Comparison of ENCODE assay signal across 8 cellular contexts in the genomic region with DNA sequence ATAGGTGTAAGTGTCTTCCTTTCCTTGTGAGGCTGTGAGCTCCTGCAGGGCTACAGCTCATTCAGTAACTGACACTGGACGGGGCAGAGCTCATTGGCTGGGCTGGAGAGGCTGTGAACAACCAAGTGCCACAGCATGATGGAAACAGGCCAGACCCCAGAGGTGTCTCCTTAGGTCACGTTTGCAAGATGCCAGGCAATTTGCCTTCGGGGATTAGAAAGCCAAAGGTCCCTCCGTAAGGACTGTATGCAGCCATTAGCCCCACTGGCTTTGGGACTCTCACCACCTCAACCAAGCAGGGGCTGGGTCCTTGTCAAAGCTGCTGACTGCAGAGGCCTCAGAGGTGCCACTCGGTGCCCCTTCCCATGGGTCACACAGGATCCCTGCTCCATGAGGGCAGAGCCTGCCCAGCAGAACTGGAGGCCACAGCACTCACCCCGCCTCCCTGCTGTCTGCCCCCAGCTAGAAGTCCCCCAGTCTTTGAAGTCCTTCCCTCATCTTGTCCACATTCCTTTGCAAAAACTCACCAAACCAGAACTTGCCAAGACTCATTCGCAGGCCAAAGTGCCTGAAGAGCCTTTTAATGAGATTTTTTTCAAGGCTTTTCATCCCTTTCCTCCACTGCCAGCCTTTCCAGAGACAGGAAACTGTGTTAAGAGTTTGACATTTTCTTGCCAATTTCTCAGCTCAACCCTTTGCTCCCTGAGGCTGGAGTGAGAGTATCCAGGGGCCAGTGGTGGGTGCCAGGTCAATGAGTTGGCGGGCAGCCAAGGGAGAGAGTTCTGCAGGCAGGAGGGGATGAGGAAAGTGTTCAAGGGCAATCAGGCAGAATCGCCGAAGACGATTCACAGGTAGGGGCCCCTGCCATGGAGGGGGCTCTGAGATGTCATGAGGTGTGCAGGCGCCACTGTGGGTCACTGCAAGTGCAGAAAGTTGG. TPM values are rescaled to one million over a fixed set of nuclear protein-coding genes. Genes with fewer than 3 reads are reported as not detected.
DNase-seq lines count a peak whose midpoint lies in the region; ATAC-seq, FAIRE-seq and TF ChIP-seq lines count a peak whose summit lies in the region.

No MANE protein-coding gene starts in this region.

- peak overlapping the region; percentile 32 for H3K27ac Mint-ChIP-seq in MCF 10A (ENCODE audit: low read depth, unreplicated experiment)

- peak overlapping the region; percentile 88 for H3K27ac ChIP-seq in HCT116 (ENCODE audit: low read depth, low read length)
- H3K27ac ChIP-seq in keratinocyte (ENCODE audit: control insufficient read depth, insufficient read depth, low read length), result peak overlapping the region; percentile 63
- peak overlapping the region; percentile 5 for H3K27ac ChIP-seq in substantia nigra (ENCODE audit: low read depth, low read length, poor library complexity, severe bottlenecking)
- peak overlapping the region in 1 of 2 donors; percentile 53 for H3K27ac ChIP-seq in coronary artery

- no peaks in the 10 kb centered on the region; the same call in 1 of the 2 replicates for H4K20me1 ChIP-seq in HCT116 (ENCODE audit: insufficient read depth)
- H4K20me1 ChIP-seq in keratinocyte (ENCODE audit: control insufficient read depth, extremely low read depth, insufficient read depth, low read length), result no peaks in the 10 kb centered on the region

- H3K9ac ChIP-seq in HCT116 (ENCODE audit: low read length) (peak overlapping the region; percentile 25; the same call in 1 of the 2 replicates), keratinocyte (ENCODE audit: control insufficient read depth, extremely low read depth, insufficient read depth, low read length) (peak overlapping the region; percentile 11)

- peak; percentile 80 for ATAC-seq in HCT116
- no peak for ATAC-seq in GM18909 (IDR thresholded peaks at IDR 0.05; ENCODE audit: poor library complexity, unreplicated experiment)

- POLR2A ChIA-PET in HCT116 (lab: Charles Lee) (interaction anchor here (0.9 kb wide), 1 partner anchor 13 kb away, joined by 3 read pairs; no protein-coding TSS in a partner anchor), MCF 10A (lab: Yijun Ruan, JAX) (interaction anchor here (1.0 to 1.5 kb wide), 2 partner anchors 23 to 123 kb away, joined by 3 read pairs; no protein-coding TSS in a partner anchor)

- H3K27me3 ChIP-seq in HCT116 (ENCODE audit: insufficient read depth, low read length) (no peaks in the 10 kb centered on the region), keratinocyte (ENCODE audit: control insufficient read depth, extremely low read depth, insufficient read depth, low read length) (no peaks in the 10 kb centered on the region)

- TF ChIP-seq RAD21 in HCT116 (IDR thresholded peaks at IDR 0.05; ENCODE audit: low read depth), result no peak; the same call in 1 of the 2 replicates

- peaks cover 55 to 81% of the 10 kb centered on the region in 2 experiments for H3K4me1 ChIP-seq in HCT116 (ENCODE audit: control insufficient read depth in 1 of 2, insufficient read depth in 2 of 2, low read length in 2 of 2)
- H3K4me1 ChIP-seq in keratinocyte (ENCODE audit: control insufficient read depth, extremely low read depth, insufficient read depth, low read length), result peaks cover 41% of the 10 kb centered on the region

- peak overlapping the region; percentile 38 for H3K4me3 Mint-ChIP-seq in MCF 10A (ENCODE audit: unreplicated experiment)

- no TSS peak for BruUV-seq in HCT116 (replicated peaks; lab: Mats Ljungman, UMichigan)
- BruUV-seq in MCF 10A (replicated peaks; lab: Mats Ljungman, UMichigan), result no TSS peak

- RAD21 ChIA-PET in HCT116 (lab: Charles Lee; ENCODE audit: low non-redundant PET in 1 of 2, low total read pairs in 2 of 2, uncharacterized antibody in 2 of 2, unreplicated experiment in 2 of 2), result no interaction called here

- H3K9me2 ChIP-seq in HCT116 (ENCODE audit: insufficient read depth), result no peaks in the 10 kb centered on the region

- intact Hi-C loops in HCT116 (cut with micrococcal nuclease) (no loop called here), MCF 10A (cut with micrococcal nuclease) (no loop called here)

- no peaks in the 10 kb centered on the region for H3K9me3 ChIP-seq in HCT116 (ENCODE audit: control insufficient read depth in 1 of 2, insufficient read depth in 1 of 2, low read depth in 1 of 2, low read length in 2 of 2)
- no peaks in the 10 kb centered on the region for H3K9me3 ChIP-seq in keratinocyte (ENCODE audit: control insufficient read depth, low read depth, low read length)

- H3K4me3 ChIP-seq in HCT116 (replicated peaks in 1 of 2; ENCODE audit: low read depth in 1 of 2, low read length in 2 of 2), result peak overlapping the region in 1 of 2 experiments; percentile 1; a peak in 1 of 4 replicates
- peak overlapping the region in 1 of 3 experiments; percentile 5 for H3K4me3 ChIP-seq in keratinocyte (ENCODE audit: control insufficient read depth in 2 of 3, extremely low read depth in 1 of 3, insufficient read depth in 2 of 3, low read depth in 1 of 3, low read length in 3 of 3)
- H3K4me3 ChIP-seq in coronary artery, result no peak overlapping the region

- no peaks in the 10 kb centered on the region for H3K9me3 Mint-ChIP-seq in MCF 10A (ENCODE audit: unreplicated experiment)

- dilution Hi-C loops in keratinocyte (cut with MboI; ENCODE audit: extremely low pct_ligation_motif_present, low sequenced_read_pairs), result no loop called here

- H3K27me3 Mint-ChIP-seq in MCF 10A (ENCODE audit: insufficient read depth, unreplicated experiment), result no peaks in the 10 kb centered on the region

- FAIRE-seq in keratinocyte (lab: Jason Lieb, UNC), result peak; percentile 97
- no peak for FAIRE-seq in GM12891 (lab: Jason Lieb, UNC)

- H3K36me3 ChIP-seq in HCT116 (ENCODE audit: control insufficient read depth in 1 of 2, insufficient read depth in 2 of 2, low read length in 2 of 2) (peaks cover 2 to 23% of the 10 kb centered on the region in 2 experiments; a peak in 2 of 4 replicates), keratinocyte (ENCODE audit: control insufficient read depth in 2 of 2, extremely low read depth in 1 of 2, insufficient read depth in 2 of 2, low read length in 2 of 2) (peaks cover 48 to 52% of the 10 kb centered on the region in 2 experiments)

- H3K36me3 Mint-ChIP-seq in MCF 10A (ENCODE audit: insufficient read depth, unreplicated experiment), result peaks cover 9% of the 10 kb centered on the region

- no peak overlapping the region for H2AFZ ChIP-seq in HCT116 (ENCODE audit: low read depth, low read length, poor library complexity, severe bottlenecking)
- no peak overlapping the region for H2AFZ ChIP-seq in keratinocyte (ENCODE audit: control insufficient read depth, low read length)

- DNase-seq in HCT116 (ENCODE audit: low read depth, low spot score) (peak; percentile 68), MCF 10A (ENCODE audit: unreplicated experiment) (peak; percentile 88), keratinocyte (ENCODE audit: low read depth, low spot score) (no peak), substantia nigra (lab: John Stamatoyannopoulos, UW) (peak in 16 of 49 donors; percentile 10 to 76 (median 34)), GM12891 (ENCODE audit: insufficient read length, low spot score) (no peak), NOMO-1 treated with DMSO at 0.1 percent for 48 hours (lab: John Stamatoyannopoulos, UW; ENCODE audit: unreplicated experiment) (no peak), coronary artery (ENCODE audit: low spot score) (no peak)

- CTCF ChIA-PET in HCT116 (lab: Charles Lee) (interaction anchor here (1.0 kb wide), 1 partner anchor 30 kb away, joined by 3 read pairs; no protein-coding TSS in a partner anchor), MCF 10A (lab: Yijun Ruan, JAX) (interaction anchor here (0.6 to 1.4 kb wide), 4 partner anchors 15 to 217 kb away, joined by 3 to 5 read pairs (median 3); no protein-coding TSS in a partner anchor)

- TF ChIP-seq CTCF in HCT116 (IDR thresholded peaks at IDR 0.05 in 2 of 3, conservative IDR thresholded peaks at IDR 0.05 in 1 of 3; ENCODE audit: borderline replicate concordance in 1 of 3, insufficient read depth in 1 of 3, low read depth in 2 of 3, low read length in 2 of 3), result no peak
- no peak for TF ChIP-seq CTCF in MCF 10A (IDR thresholded peaks at IDR 0.05; ENCODE audit: unreplicated experiment)
- no peak for TF ChIP-seq CTCF in keratinocyte (optimal IDR thresholded peaks at IDR 0.05 in 1 of 3, IDR thresholded peaks at IDR 0.05 in 1 of 3, conservative IDR thresholded peaks at IDR 0.05 in 1 of 3; ENCODE audit: extremely low read depth in 1 of 3, insufficient read depth in 2 of 3, low read length in 3 of 3)
- no peak for TF ChIP-seq CTCF in coronary artery (IDR thresholded peaks at IDR 0.05)

- H3K79me2 ChIP-seq in HCT116 (ENCODE audit: insufficient read depth, low read length), result no peaks in the 10 kb centered on the region
- H3K79me2 ChIP-seq in keratinocyte (ENCODE audit: control insufficient read depth, insufficient read depth, low read length), result peaks cover 3% of the 10 kb centered on the region

- H3K4me2 ChIP-seq in HCT116 (ENCODE audit: low read length), result peak overlapping the region; percentile 73
- H3K4me2 ChIP-seq in keratinocyte (ENCODE audit: control insufficient read depth, extremely low read depth, insufficient read depth, low read depth, low read length), result peak overlapping the region; percentile 55

- TF ChIP-seq POLR2A in HCT116 (IDR thresholded peaks at IDR 0.05; ENCODE audit: borderline replicate concordance, extremely low read depth, insufficient read depth, insufficient read length) (no peak), GM12891 (IDR thresholded peaks at IDR 0.05; ENCODE audit: low read depth, low read length) (no peak)

- H3K4me1 Mint-ChIP-seq in MCF 10A (ENCODE audit: insufficient read depth, unreplicated experiment), result peaks cover 43% of the 10 kb centered on the region

- H3K9me1 ChIP-seq in keratinocyte (ENCODE audit: control insufficient read depth, extremely low read depth, insufficient read depth, low read length), result peaks cover 11% of the 10 kb centered on the region

TF ChIP-seq in HCT116, 20 proteins besides CTCF, POLR2A, EP300 and RAD21 (continues in another document):
- no peak for TF ChIP-seq YY1 (IDR thresholded peaks at IDR 0.05; ENCODE audit: extremely low read depth, insufficient replicate concordance, low read depth, low read length)

TF ChIP-seq in GM12891, 5 proteins besides CTCF, POLR2A, EP300 and RAD21 (continues in another document):
- no peak for TF ChIP-seq SPI1 (IDR thresholded peaks at IDR 0.05; ENCODE audit: low read depth, low read length)
- no peak for TF ChIP-seq TAF1 (IDR thresholded peaks at IDR 0.05; ENCODE audit: low read depth, low read length)
- no peak for TF ChIP-seq POU2F2 (IDR thresholded peaks at IDR 0.05; ENCODE audit: low read depth, low read length)

RNA-seq across cellular contexts. Expression of a gene that starts 39.7 kb away (rescaled TPM):
- 27.3 TPM for total RNA-seq in HCT116 (2021; ENCODE audit: unreplicated experiment)
- polyA plus RNA-seq in HCT116 (2012), result 11.8 and 14.6 TPM in 2 replicates
- total RNA-seq in MCF 10A (2022), result 29.6 and 30.3 TPM in 2 replicates
- polyA plus RNA-seq in keratinocyte, result 19.5 to 31.8 TPM (median 22.2 TPM) in 3 replicates
- polyA plus RNA-seq in keratinocyte (2011; ENCODE audit: low read depth), result 2.2 TPM
- 15.5 and 23.1 TPM in 2 replicates for polyA plus RNA-seq in keratinocyte (2011; cell fraction: cytosol; rRNA removed)
- polyA plus RNA-seq in keratinocyte (2011; cell fraction: nucleus; rRNA removed), result 22.0 and 22.4 TPM in 2 replicates
- polyA plus RNA-seq in keratinocyte (2012; ENCODE audit: low replicate concordance), result 10.5 and 15.1 TPM in 2 replicates
- 39.0 to 66.1 TPM (median 46.3 TPM) in 3 replicates for polyA minus RNA-seq in keratinocyte
- 34.7 TPM for polyA minus RNA-seq in keratinocyte (2011; cell fraction: cytosol; rRNA and poly(A)+ RNA removed)
- polyA minus RNA-seq in keratinocyte (2011; cell fraction: nucleus; rRNA and poly(A)+ RNA removed), result 20.3 and 47.3 TPM in 2 replicates
- polyA plus RNA-seq in GM12891 (2012; ENCODE audit: low read depth, missing spikeins), result 6.9 TPM

Comparison
In these comparisons a context has a peak if more than half of its experiments do, and no peak if none do; other contexts are left out.
1. DNase-seq: peak in HCT116 (single experiment) and MCF 10A (single experiment); none in keratinocyte (single experiment), GM12891 (single experiment), NOMO-1 treated with DMSO at 0.1 percent for 48 hours (single experiment) and coronary artery (single experiment).